ENCODE assay signal across 29 cellular contexts in genomic region chr4:124564121-124564520, GRCh38.
"Had no signal": no experiment of that assay in that cellular context is flagged by ENCODE, and none has a peak within 500 bp of the region (broad histone marks: within the 10 kb centered on the region; RNA-seq: fewer than 3 reads in every experiment).

No MANE protein-coding gene starts in this region.

- H3K27me3 ChIP-seq: brain microvascular endothelial cell, MG63, Peyer's patch, SJSA1 had no signal

- H3K4me1 Mint-ChIP-seq: activated B cell treated with CpG ODN at 0.5 μM for 24 hours; activated CD4-positive, alpha-beta T cell treated with anti-CD3 and anti-CD28 coated beads, Interleukin-2, amount 10 ng/mL, durations not matched to agents 24 days and 14 days; activated CD8-positive, alpha-beta memory T cell treated with anti-CD3 and anti-CD28 coated beads, Interleukin-2, amount 10 ng/mL, durations not matched to agents 7 days and 5 days; activated naive CD8-positive, alpha-beta T cell treated with anti-CD3 and anti-CD28 coated beads, Interleukin-2, amount 50 U/mL, for 24 hours had no signal

- H3K27me3 Mint-ChIP-seq: activated B cell treated with CpG ODN at 0.5 μM for 24 hours; activated CD4-positive, alpha-beta T cell treated with anti-CD3 and anti-CD28 coated beads, Interleukin-2, amount 10 ng/mL, durations not matched to agents 24 days and 14 days; activated CD8-positive, alpha-beta memory T cell treated with anti-CD3 and anti-CD28 coated beads, Interleukin-2, amount 10 ng/mL, durations not matched to agents 7 days and 5 days; activated naive CD8-positive, alpha-beta T cell treated with anti-CD3 and anti-CD28 coated beads, Interleukin-2, amount 50 U/mL, for 24 hours had no signal

- H3K4me1 ChIP-seq: Peyer's patch, SJSA1 had no signal

- H3K36me3 ChIP-seq: brain microvascular endothelial cell, MG63, Peyer's patch, SJSA1 had no signal

- FAIRE-seq: astrocyte had no signal

- H3K27ac Mint-ChIP-seq: activated B cell treated with CpG ODN at 0.5 μM for 24 hours; activated CD4-positive, alpha-beta T cell treated with anti-CD3 and anti-CD28 coated beads, Interleukin-2, amount 10 ng/mL, durations not matched to agents 24 days and 14 days; activated CD8-positive, alpha-beta memory T cell treated with anti-CD3 and anti-CD28 coated beads, Interleukin-2, amount 10 ng/mL, durations not matched to agents 7 days and 5 days; activated naive CD4-positive, alpha-beta T cell treated with anti-CD3 and anti-CD28 coated beads, Interleukin-2, amount 50 U/mL, for 72 hours; activated naive CD8-positive, alpha-beta T cell treated with anti-CD3 and anti-CD28 coated beads, Interleukin-2, amount 50 U/mL, for 24 hours; T-helper 1 cell treated with Interleukin-12 subunit alpha and Interleukin-12 subunit beta and Interleukin-4 antibody, amounts not matched to agents 30 μg/mL and 1 μg/mL, for 36 hours had no signal

- DNase-seq: activated B cell treated with CpG ODN at 0.5 μM for 24 hours; activated CD4-positive, alpha-beta T cell treated with anti-CD3 and anti-CD28 coated beads for 1 hour; activated CD4-positive, alpha-beta T cell treated with anti-CD3 and anti-CD28 coated beads, Interleukin-2, amount 10 ng/mL, durations not matched to agents 24 days and 14 days; activated CD4-positive, alpha-beta T cell treated with anti-CD3 and anti-CD28 coated beads, Interleukin-2, amount 50 U/mL, for 48 hours; activated CD8-positive, alpha-beta memory T cell treated with anti-CD3 and anti-CD28 coated beads, Interleukin-2, amount 10 ng/mL, durations not matched to agents 7 days and 5 days; activated effector memory CD4-positive, alpha-beta T cell treated with anti-CD3 and anti-CD28 coated beads, Interleukin-2, amount 50 U/mL, for 16 hours; activated naive CD4-positive, alpha-beta T cell treated with Interleukin-2 at 50 U/mL for 16 hours; activated naive CD8-positive, alpha-beta T cell treated with anti-CD3 and anti-CD28 coated beads, Interleukin-2, amount 50 U/mL, for 24 hours; activated T-cell treated with anti-CD3 and anti-CD28 coated beads, Interleukin-2, amount 50 U/mL, for 4 hours; amygdala; brain microvascular endothelial cell; MG63; MV-4-11; NCI-H1092 treated with DMSO at 0.1 percent for 48 hours; NCI-H1417 treated with DMSO at 0.1 percent for 48 hours; NCI-H1694 treated with DMSO at 0.1 percent for 48 hours; NCI-H2081; NCI-H510A treated with DMSO at 0.1 percent for 48 hours; NCI-H69; NK-92 treated with Interleukin-12 subunit alpha and Interleukin-12 subunit beta, amount 100 ng/mL, for 24 hours; Peyer's patch; Right ventricle myocardium superior; T-helper 9 cell had no signal

- H3K4me3 Mint-ChIP-seq: activated B cell treated with CpG ODN at 0.5 μM for 24 hours; activated CD4-positive, alpha-beta T cell treated with anti-CD3 and anti-CD28 coated beads, Interleukin-2, amount 10 ng/mL, durations not matched to agents 24 days and 14 days; activated CD8-positive, alpha-beta memory T cell treated with anti-CD3 and anti-CD28 coated beads, Interleukin-2, amount 10 ng/mL, durations not matched to agents 7 days and 5 days; activated naive CD8-positive, alpha-beta T cell treated with anti-CD3 and anti-CD28 coated beads, Interleukin-2, amount 50 U/mL, for 24 hours; activated T-cell treated with anti-CD3 and anti-CD28 coated beads, Interleukin-2, amount 50 U/mL, for 4 hours; T-helper 1 cell treated with Interleukin-12 subunit alpha and Interleukin-12 subunit beta and Interleukin-4 antibody, amounts not matched to agents 30 μg/mL and 1 μg/mL, for 36 hours had no signal

- H3K36me3 Mint-ChIP-seq: activated CD8-positive, alpha-beta memory T cell treated with anti-CD3 and anti-CD28 coated beads, Interleukin-2, amount 10 ng/mL, durations not matched to agents 7 days and 5 days; activated naive CD4-positive, alpha-beta T cell treated with anti-CD3 and anti-CD28 coated beads, Interleukin-2, amount 50 U/mL, for 72 hours had no signal

- H3K9me3 ChIP-seq: MG63, Peyer's patch, SJSA1 had no signal

- ATAC-seq: activated CD8-positive, alpha-beta memory T cell treated with anti-CD3 and anti-CD28 coated beads, Interleukin-2, amount 10 ng/mL, durations not matched to agents 7 days and 5 days; activated naive CD4-positive, alpha-beta T cell treated with anti-CD3 and anti-CD28 coated beads, Interleukin-2, amount 50 U/mL, for 72 hours; activated naive CD8-positive, alpha-beta T cell treated with anti-CD3 and anti-CD28 coated beads, Interleukin-2, amount 50 U/mL, for 24 hours; activated T-cell treated with anti-CD3 and anti-CD28 coated beads, Interleukin-2, amount 50 U/mL, for 4 hours; SK-N-SH treated with all-trans-retinoic acid at 6 μM for 48 hours had no signal

- H3K4me3 ChIP-seq: MG63, Peyer's patch, SJSA1 had no signal

- H3K9ac ChIP-seq: KMS-11 had no signal
